1 cellular context compared by ENCODE assay signal in genomic region chr4:179804440-179804839, GRCh38.
TF ChIP-seq lines count a peak whose summit lies in the region.

No MANE protein-coding gene starts in this region.

TF ChIP-seq in H1, 55 proteins besides CTCF, POLR2A, EP300 and RAD21:
- TF ChIP-seq SRF (IDR thresholded peaks at IDR 0.05; ENCODE audit: low read depth, low read length) = no peak
- TF ChIP-seq, protein P1, sequence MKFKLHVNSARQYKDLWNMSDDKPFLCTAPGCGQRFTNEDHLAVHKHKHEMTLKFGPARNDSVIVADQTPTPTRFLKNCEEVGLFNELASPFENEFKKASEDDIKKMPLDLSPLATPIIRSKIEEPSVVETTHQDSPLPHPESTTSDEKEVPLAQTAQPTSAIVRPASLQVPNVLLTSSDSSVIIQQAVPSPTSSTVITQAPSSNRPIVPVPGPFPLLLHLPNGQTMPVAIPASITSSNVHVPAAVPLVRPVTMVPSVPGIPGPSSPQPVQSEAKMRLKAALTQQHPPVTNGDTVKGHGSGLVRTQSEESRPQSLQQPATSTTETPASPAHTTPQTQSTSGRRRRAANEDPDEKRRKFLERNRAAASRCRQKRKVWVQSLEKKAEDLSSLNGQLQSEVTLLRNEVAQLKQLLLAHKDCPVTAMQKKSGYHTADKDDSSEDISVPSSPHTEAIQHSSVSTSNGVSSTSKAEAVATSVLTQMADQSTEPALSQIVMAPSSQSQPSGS (IDR thresholded peaks at IDR 0.05; ENCODE audit: low read length) = no peak
